3 cellular contexts compared by ENCODE assay signal in the genomic region with DNA sequence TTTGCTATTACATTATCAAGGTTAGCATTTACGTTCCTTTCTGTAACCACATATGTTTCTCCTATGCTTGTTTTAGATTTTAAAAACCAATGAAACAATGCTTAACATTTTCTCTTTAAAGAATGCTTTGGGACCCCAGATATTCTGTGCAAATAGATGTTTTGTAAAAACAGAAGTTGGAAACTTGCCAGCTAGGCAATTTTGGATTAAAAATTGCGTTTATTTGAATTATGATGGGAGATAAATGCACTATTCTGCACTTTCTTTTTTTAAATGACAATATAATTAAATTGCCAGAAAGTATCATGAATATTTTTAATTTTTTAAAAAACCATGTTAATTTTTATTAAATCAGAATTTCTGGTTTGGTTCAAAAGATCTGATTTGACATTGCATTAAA.
TF ChIP-seq lines count a peak whose summit lies in the region.

No MANE protein-coding gene starts in this region.

TF ChIP-seq in A549, 52 proteins besides CTCF, POLR2A, EP300 and RAD21:
- TF ChIP-seq, protein P1, sequence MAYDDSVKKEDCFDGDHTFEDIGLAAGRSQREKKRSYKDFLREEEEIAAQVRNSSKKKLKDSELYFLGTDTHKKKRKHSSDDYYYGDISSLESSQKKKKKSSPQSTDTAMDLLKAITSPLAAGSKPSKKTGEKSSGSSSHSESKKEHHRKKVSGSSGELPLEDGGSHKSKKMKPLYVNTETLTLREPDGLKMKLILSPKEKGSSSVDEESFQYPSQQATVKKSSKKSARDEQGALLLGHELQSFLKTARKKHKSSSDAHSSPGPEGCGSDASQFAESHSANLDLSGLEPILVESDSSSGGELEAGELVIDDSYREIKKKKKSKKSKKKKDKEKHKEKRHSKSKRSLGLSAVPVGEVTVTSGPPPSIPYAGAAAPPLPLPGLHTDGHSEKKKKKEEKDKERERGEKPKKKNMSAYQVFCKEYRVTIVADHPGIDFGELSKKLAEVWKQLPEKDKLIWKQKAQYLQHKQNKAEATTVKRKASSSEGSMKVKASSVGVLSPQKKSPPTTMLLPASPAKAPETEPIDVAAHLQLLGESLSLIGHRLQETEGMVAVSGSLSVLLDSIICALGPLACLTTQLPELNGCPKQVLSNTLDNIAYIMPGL (CRISPR knock-in tag; IDR thresholded peaks at IDR 0.05; ENCODE audit: borderline replicate concordance) = no peak
- TF ChIP-seq MAFK (IDR thresholded peaks at IDR 0.05; ENCODE audit: partially characterized antibody) = peak; percentile 47

TF ChIP-seq in IMR-90, 13 proteins besides CTCF, POLR2A, EP300 and RAD21 (continued from another document):
- TF ChIP-seq MAFK (IDR thresholded peaks at IDR 0.05; ENCODE audit: low read depth, low read length) (peak; percentile 47; the same call in 1 of the 2 replicates), MXI1 (IDR thresholded peaks at IDR 0.05; ENCODE audit: borderline replicate concordance, low read depth, low read length) (no peak), MAZ (IDR thresholded peaks at IDR 0.05; ENCODE audit: borderline replicate concordance, low read depth, low read length) (no peak)

TF ChIP-seq in K562, 482 proteins besides CTCF, POLR2A, EP300 and RAD21:
- TF ChIP-seq CREB3L1 (IDR thresholded peaks at IDR 0.05; ENCODE audit: borderline replicate concordance, low read depth) (no peak), ZNF316 (IDR thresholded peaks at IDR 0.05) (peak; percentile 26; the same call in 1 of the 2 replicates), NFIC (IDR thresholded peaks at IDR 0.05) (peak; percentile 49; the same call in 1 of the 2 replicates), BCOR (IDR thresholded peaks at IDR 0.05) (no peak)
